Comparison of ENCODE assay signal across 21 cellular contexts in the genomic region with DNA sequence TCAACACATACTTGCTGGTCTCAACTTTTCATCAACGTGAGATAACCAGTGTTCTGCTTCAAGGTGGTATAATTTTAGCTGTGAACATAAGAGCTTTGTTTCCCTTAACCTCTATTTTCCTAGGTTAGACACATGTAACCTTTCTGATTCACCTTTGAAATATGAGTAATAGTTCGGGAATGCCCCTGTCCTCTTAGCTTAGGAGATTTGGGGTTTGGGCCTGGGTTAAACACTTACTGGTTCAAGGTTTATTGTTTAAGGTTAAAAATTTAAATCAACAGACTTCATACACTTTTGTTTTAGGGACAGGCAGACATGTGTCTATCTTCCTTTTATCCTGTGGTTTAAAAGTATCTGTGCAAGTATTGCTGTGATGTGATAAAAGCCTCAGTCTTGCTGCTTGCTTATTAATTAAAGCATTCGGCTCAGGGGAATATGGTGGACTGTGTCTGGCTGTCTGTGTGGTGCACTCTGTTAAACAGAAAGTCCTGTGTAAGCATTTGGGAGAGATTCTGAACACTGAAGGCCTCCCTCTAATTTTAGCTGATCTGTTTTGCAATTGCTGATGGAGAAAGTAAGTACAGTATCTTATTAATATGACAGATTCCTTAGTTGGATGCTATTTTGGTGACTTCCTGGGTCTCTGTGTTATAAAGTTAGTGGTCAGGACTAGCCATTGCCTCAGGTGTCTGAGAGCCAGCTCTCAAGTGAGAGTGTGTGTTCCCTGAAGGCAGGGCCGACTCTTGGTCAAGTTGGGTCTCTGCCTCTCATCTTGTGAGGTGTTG.
DNase-seq lines count a peak whose midpoint lies in the region; ATAC-seq, FAIRE-seq and TF ChIP-seq lines count a peak whose summit lies in the region.
"Had no signal": no experiment of that assay in that cellular context is flagged by ENCODE, and none has a peak within 500 bp of the region (broad histone marks: within the 10 kb centered on the region; RNA-seq: fewer than 3 reads in every experiment).

No MANE protein-coding gene starts in this region.

- no peak for FAIRE-seq in urothelium cell line (lab: Jason Lieb, UNC)
- FAIRE-seq in HTR-8/SVneo (lab: Jason Lieb, UNC), result no peak

- no peak overlapping the region for H3K27ac ChIP-seq in RWPE1
- H3K27ac ChIP-seq: hepatocyte, lower lobe of right lung, Peyer's patch, transverse colon had no signal

- DNase-seq in Right ventricle myocardium inferior (ENCODE audit: missing footprints) (no peak), left cardiac atrium (no peak), RWPE1 (ENCODE audit: low spot score) (peak; percentile 33), kidney tubule cell (ENCODE audit: low spot score) (peak; percentile 42), urothelium cell line (ENCODE audit: low spot score) (peak; percentile 14), HTR-8/SVneo (ENCODE audit: insufficient read length, low spot score) (no peak), GOT3 (lab: John Stamatoyannopoulos, UW) (no peak), omental fat pad (ENCODE audit: low spot score) (no peak)
- DNase-seq: activated CD4-positive, alpha-beta T cell treated with anti-CD3 and anti-CD28 coated beads, Interleukin-2, amount 50 U/mL, for 48 hours; activated CD4-positive, CD25-positive, alpha-beta regulatory T cell; activated naive CD4-positive, alpha-beta T cell treated with Interleukin-2 at 50 U/mL for 16 hours; activated T-cell treated with anti-CD3 and anti-CD28 coated beads, Interleukin-2, amount 50 U/mL, for 1 hour; lower lobe of right lung; MM.1S; NCI-H1417 treated with DMSO at 0.1 percent for 48 hours; NCI-H510A; Peyer's patch; retina; stimulated activated CD4-positive, alpha-beta T cell treated with anti-CD3 and anti-CD28 coated beads, Interleukin-4, amount 100 ng/mL, for 24 hours; transverse colon had no signal

- TF ChIP-seq CTCF in RWPE1 (conservative IDR thresholded peaks at IDR 0.05; ENCODE audit: low read depth), result no peak
- no peak for TF ChIP-seq CTCF in omental fat pad (IDR thresholded peaks at IDR 0.05)

- POLR2A ChIA-PET in RWPE1 (lab: Yijun Ruan, JAX; ENCODE audit: low non-redundant PET), result no interaction called here

- intact Hi-C loops in Right ventricle myocardium inferior (cut with DNase I) (loop anchor here (2.0 kb wide), 1 partner anchor 82 kb away; the partner anchor contains the start of gene USP13), left cardiac atrium (cut with DNase I) (no loop called here)

- CTCF ChIA-PET in RWPE1 (lab: Yijun Ruan, JAX), result no interaction called here

- ATAC-seq in Right ventricle myocardium inferior (peak; percentile 38), left cardiac atrium (no peak), omental fat pad (ENCODE audit: low FRiP score) (no peak)
- ATAC-seq: lower lobe of right lung had no signal

Comparison
In these comparisons a context has a peak if more than half of its experiments do, and no peak if none do; other contexts are left out.
1. DNase-seq: peak in RWPE1 (single experiment), kidney tubule cell (single experiment) and urothelium cell line (single experiment); none in Right ventricle myocardium inferior (single experiment), left cardiac atrium (single experiment), HTR-8/SVneo (single experiment), GOT3 (single experiment) and omental fat pad (single experiment).